18 cellular contexts compared by ENCODE assay signal in the genomic region with DNA sequence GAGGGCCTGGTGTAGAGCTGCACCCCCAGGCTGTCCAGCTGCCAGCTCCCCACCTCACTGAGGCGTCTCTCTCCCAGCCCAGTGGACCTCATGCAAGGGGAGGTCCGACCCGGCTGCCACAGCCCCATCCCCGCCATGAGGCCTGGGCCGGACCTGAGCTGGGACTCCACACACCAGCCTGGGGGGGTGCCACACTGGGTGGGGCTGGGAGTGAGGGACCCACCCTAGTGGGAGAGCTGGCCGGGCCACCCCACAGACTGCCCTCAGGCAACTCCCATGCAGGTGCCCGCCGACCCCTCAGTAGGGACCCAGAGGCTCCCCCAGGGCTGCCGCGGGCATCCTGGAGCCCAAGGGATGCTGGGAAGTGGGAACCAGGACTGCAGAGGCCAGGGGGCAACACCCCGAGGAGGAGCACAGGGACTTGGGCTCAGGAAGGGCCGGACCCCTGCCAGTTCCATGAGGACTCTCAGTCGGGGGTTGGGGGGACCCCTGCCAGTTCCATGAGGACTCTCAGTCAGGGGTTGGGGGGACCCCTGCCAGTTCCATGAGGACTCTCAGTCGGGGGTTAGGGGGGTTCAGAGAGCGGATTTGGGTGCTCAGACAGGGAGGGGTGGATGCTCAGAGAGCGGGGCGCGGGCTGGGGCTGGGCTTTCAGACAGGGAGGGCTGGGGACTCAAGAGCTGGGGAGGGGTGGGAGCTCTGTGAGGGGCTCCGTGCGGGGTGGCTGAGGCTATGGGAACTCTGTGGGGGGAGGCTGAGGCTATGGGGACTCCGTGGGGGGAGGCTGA. TPM values are rescaled to one million over a fixed set of nuclear protein-coding genes. Genes with fewer than 3 reads are reported as not detected.
A peak's percentile ranks its signal among the peaks of the same experiment; 100 is the strongest.
DNase-seq lines count a peak whose midpoint lies in the region; ATAC-seq, FAIRE-seq and TF ChIP-seq lines count a peak whose summit lies in the region.
"Had no signal": no experiment of that assay in that cellular context is flagged by ENCODE, and none has a peak within 500 bp of the region (broad histone marks: within the 10 kb centered on the region; RNA-seq: fewer than 3 reads in every experiment).

No MANE protein-coding gene starts in this region.

- H3K9me1 ChIP-seq in K562 (ENCODE audit: control insufficient read depth, insufficient read depth, low read length), result no peaks in the 10 kb centered on the region

- no peaks in the 10 kb centered on the region for H3K79me2 ChIP-seq in K562 (ENCODE audit: control insufficient read depth, insufficient read depth, low read length)

- intact Hi-C loops in K562 (cut with micrococcal nuclease), result no loop called here
- intact Hi-C loops in lower lobe of right lung (cut with DNase I), result no loop called here

- POLR2A ChIA-PET in K562 (lab: Yijun Ruan, JAX), result interaction anchor here (0.5 to 0.9 kb wide), 4 partner anchors 9 to 18 kb away, joined by 3 read pairs; no protein-coding TSS in a partner anchor

- 20% methylated on average over 17 of the region's 21 CpGs for WGBS in K562 (ENCODE audit: insufficient coverage, low coverage, missing lambda C conversion rate)

- no peak for TF ChIP-seq CTCF in K562 (IDR thresholded peaks at IDR 0.05 in 2 of 3, conservative IDR thresholded peaks at IDR 0.05 in 1 of 3; ENCODE audit: insufficient read depth in 2 of 3, low read depth in 1 of 3, low read length in 3 of 3)
- no peak for TF ChIP-seq CTCF in lower lobe of right lung (IDR thresholded peaks at IDR 0.05)

- H3K4me2 ChIP-seq in K562 (ENCODE audit: insufficient read depth, low read length), result no peak overlapping the region
- H3K4me2 ChIP-seq: GM23338 had no signal

- no peak for TF ChIP-seq RAD21 in K562 (CRISPR knock-in tag; conservative IDR thresholded peaks at IDR 0.05 in 1 of 2, IDR thresholded peaks at IDR 0.05 in 1 of 2)

- 0 out of 2 replicates have a peak, but pooled peaks cover 1% of the 10 kb centered on the region for H4K20me1 ChIP-seq in K562 (replicated peaks; ENCODE audit: control insufficient read depth, insufficient read depth, low read length)

- no peaks in the 10 kb centered on the region; the same call in 1 of the 2 replicates for H3K9me3 ChIP-seq in K562 (replicated peaks; ENCODE audit: control insufficient read depth, insufficient read depth, low read depth, low read length)
- no peaks in the 10 kb centered on the region for H3K9me3 ChIP-seq in lower lobe of right lung

- H3K27me3 ChIP-seq in K562 (ENCODE audit: control insufficient read depth in 2 of 2, insufficient read depth in 2 of 2, low read length in 2 of 2) (peaks cover 2 to 14% of the 10 kb centered on the region in 2 experiments; a peak in 2 of 5 replicates), lower lobe of right lung (ENCODE audit: low read depth) (peaks cover 20% of the 10 kb centered on the region)

- DNase-seq in stimulated activated CD4-positive, alpha-beta T cell treated with anti-CD3 and anti-CD28 coated beads, Interleukin-1b, Interleukin-23, amount 100 ng/mL, for 48 hours, result peak; percentile 2
- DNase-seq in stimulated activated CD4-positive, alpha-beta T cell treated with anti-CD3 and anti-CD28 coated beads, Interleukin-12 subunit alpha, Interleukin-12 subunit beta, amount 100 ng/mL, for 4 hours, result no peak
- peak in 1 of 4 experiments; percentile 11 for DNase-seq in K562 (ENCODE audit: extremely low read depth in 1 of 4, low spot score in 3 of 4)
- DNase-seq in lower lobe of right lung, result peak; percentile 45
- DNase-seq in islet precursor cell, result no peak
- no peak for DNase-seq in HCEC 1CT
- no peak for DNase-seq in NCI-H2227 (lab: John Stamatoyannopoulos, UW; ENCODE audit: unreplicated experiment)
- DNase-seq: COR-L47; EL; foreskin keratinocyte; kidney glomerular epithelial cell; NCI-H1105; NCI-H2107; NCI-H524; stimulated activated CD4-positive, alpha-beta T cell treated with anti-CD3 and anti-CD28 coated beads, Interleukin-15, amount 100 ng/mL, for 24 hours; stimulated activated naive B cell treated with anti-CD40 and anti-IgM and Interleukin-4, amounts not matched to agents 10 μg/mL and 1 μg/mL and 100 μg/mL, for 72 hours had no signal

- H3K4me3 ChIP-seq in K562, result no peak overlapping the region
- no peak overlapping the region for H3K4me3 ChIP-seq in lower lobe of right lung
- H3K4me3 ChIP-seq: GM23338 had no signal

- no peak for FAIRE-seq in K562 (lab: Jason Lieb, UNC)

- ATAC-seq in K562 (no peak; the same call in 2 of the 3 replicates), lower lobe of right lung (no peak)
- ATAC-seq: GM23338; stimulated activated naive B cell treated with anti-CD40 and anti-IgM and Interleukin-4, amounts not matched to agents 10 μg/mL and 1 μg/mL and 100 μg/mL, for 72 hours had no signal

- no peak for TF ChIP-seq POLR2A in K562 (conservative IDR thresholded peaks at IDR 0.05)

- in situ Hi-C loops in K562 (cut with MboI), result no loop called here

- no TSS peak for BruUV-seq in K562 (replicated peaks; lab: Mats Ljungman, UMichigan)

- H3K27ac ChIP-seq in K562 (ENCODE audit: extremely low read depth, low read depth, low read length) (no peak overlapping the region), lower lobe of right lung (no peak overlapping the region)
- H3K27ac ChIP-seq: foreskin keratinocyte had no signal

- H3K36me3 ChIP-seq in K562 (ENCODE audit: control insufficient read depth, insufficient read depth, low read length), result no peaks in the 10 kb centered on the region
- H3K36me3 ChIP-seq in lower lobe of right lung, result no peaks in the 10 kb centered on the region

- no peak overlapping the region for H2AFZ ChIP-seq in K562 (ENCODE audit: low read depth, low read length)
- H2AFZ ChIP-seq: GM23338 had no signal

- peaks cover 12 to 68% of the 10 kb centered on the region in 2 experiments for H3K4me1 ChIP-seq in K562 (replicated peaks in 1 of 2; ENCODE audit: control insufficient read depth in 2 of 2, insufficient read depth in 2 of 2, low read length in 2 of 2)
- peaks cover 11% of the 10 kb centered on the region for H3K4me1 ChIP-seq in lower lobe of right lung

- CTCF ChIA-PET in K562 (lab: Yijun Ruan, JAX; ENCODE audit: low intra/inter-chr PET ratio), result no interaction called here

- H3K9ac ChIP-seq in K562 (ENCODE audit: insufficient read depth in 1 of 2, low read depth in 2 of 2, low read length in 2 of 2), result peak overlapping the region in 1 of 2 experiments; percentile 3; a peak in 1 of 4 replicates

- TF ChIP-seq EP300 in K562 (IDR thresholded peaks at IDR 0.05; ENCODE audit: low read length), result no peak

RNA-seq across cellular contexts. Expression of a gene that starts 1.2 kb away (rescaled TPM):
- 0.35 TPM in 1 of 2 replicates, not detected in the other for total RNA-seq in K562 (2011; cell fraction: chromatin; rRNA removed; ENCODE audit: low replicate concordance)
- 0.17 TPM in 1 of 2 replicates, not detected in the other for total RNA-seq in K562 (2011; cell fraction: nucleolus; rRNA removed)
- total RNA-seq in K562 (2011; cell fraction: nucleoplasm; rRNA removed), result not detected in 2 replicates
- total RNA-seq in K562 (2014; rRNA removed), result 0.32 TPM in 1 of 2 replicates, not detected in the other
- total RNA-seq in K562 (2014; rRNA removed; fragmentation: Illumina TruSeq; extraction: Trizol), result not detected in 2 replicates
- total RNA-seq in K562 (2015; rRNA removed; fragmentation: Illumina TruSeq; extraction: Trizol), result not detected in 2 replicates
- not detected in 2 replicates for total RNA-seq in K562 (2021)
- 0.04 TPM in 2 replicates for polyA plus RNA-seq in K562 (2011; rRNA removed)
- polyA plus RNA-seq in K562 (2011; cell fraction: cytosol; rRNA removed), result 0.04 and 0.06 TPM in 2 replicates
- 0.06 and 0.07 TPM in 2 replicates for polyA plus RNA-seq in K562 (2011; cell fraction: nucleus; rRNA removed)
- 0.04 and 0.11 TPM in 2 replicates for polyA plus RNA-seq in K562 (2012)
- polyA plus RNA-seq in K562 (2014; fragmentation: Illumina TruSeq; extraction: Trizol), result not detected in 2 replicates
- polyA plus RNA-seq in K562 (2014; fragmentation: Nextera tagmentation; extraction: Ambion mirVana), result not detected
- not detected in 2 replicates for polyA plus RNA-seq in K562 (2014; rRNA removed)
- polyA minus RNA-seq in K562 (2011; rRNA and poly(A)+ RNA removed), result not detected in 2 replicates
- polyA minus RNA-seq in K562 (2011; cell fraction: cytosol; rRNA and poly(A)+ RNA removed), result not detected in 2 replicates
- polyA minus RNA-seq in K562 (2011; cell fraction: nucleus; rRNA and poly(A)+ RNA removed), result 0.13 and 0.22 TPM in 2 replicates
- 0.65 TPM for total RNA-seq in lower lobe of right lung
- total RNA-seq: GM23338, renal cortical epithelial cell had no signal
- polyA plus RNA-seq: GM23338 had no signal

RNA-seq across cellular contexts. Expression of a gene that starts 40.5 kb away (rescaled TPM):
- total RNA-seq in K562 (2011; cell fraction: chromatin; rRNA removed; ENCODE audit: low replicate concordance), result 35.9 and 114 TPM in 2 replicates
- 121 and 123 TPM in 2 replicates for total RNA-seq in K562 (2011; cell fraction: nucleolus; rRNA removed)
- total RNA-seq in K562 (2011; cell fraction: nucleoplasm; rRNA removed), result 60.4 and 67.1 TPM in 2 replicates
- total RNA-seq in K562 (2014; rRNA removed) (34.0 and 50.2 TPM in 2 replicates), K562 (2014; rRNA removed; fragmentation: Illumina TruSeq; extraction: Trizol) (1.0 and 1.4 TPM in 2 replicates), K562 (2015; rRNA removed; fragmentation: Illumina TruSeq; extraction: Trizol) (10.6 and 12.2 TPM in 2 replicates), K562 (2021) (42.3 and 46.4 TPM in 2 replicates), lower lobe of right lung (11.7 TPM)
- polyA plus RNA-seq in K562 (2011; rRNA removed) (13.2 and 23.8 TPM in 2 replicates), K562 (2014; fragmentation: Illumina TruSeq; extraction: Trizol) (6.3 and 17.8 TPM in 2 replicates), K562 (2014; fragmentation: Nextera tagmentation; extraction: Ambion mirVana) (under 1 TPM; 0.28 to 0.60 TPM), K562 (2014; rRNA removed) (52.8 and 54.9 TPM in 2 replicates)
- 21.2 and 54.5 TPM in 2 replicates for polyA plus RNA-seq in K562 (2011; cell fraction: cytosol; rRNA removed)
- 125 and 192 TPM in 2 replicates for polyA plus RNA-seq in K562 (2011; cell fraction: nucleus; rRNA removed)
- 23.9 and 32.3 TPM in 2 replicates for polyA plus RNA-seq in K562 (2012)
- polyA minus RNA-seq in K562 (2011; rRNA and poly(A)+ RNA removed), result 3.2 and 3.9 TPM in 2 replicates
- 12.4 and 13.6 TPM in 2 replicates for polyA minus RNA-seq in K562 (2011; cell fraction: cytosol; rRNA and poly(A)+ RNA removed)
- polyA minus RNA-seq in K562 (2011; cell fraction: nucleus; rRNA and poly(A)+ RNA removed), result 34.3 and 38.5 TPM in 2 replicates

RNA-seq across cellular contexts. Expression of a gene that starts 55.4 kb away (rescaled TPM):
- 268 and 576 TPM in 2 replicates for total RNA-seq in K562 (2011; cell fraction: chromatin; rRNA removed; ENCODE audit: low replicate concordance)
- 387 and 414 TPM in 2 replicates for total RNA-seq in K562 (2011; cell fraction: nucleolus; rRNA removed)
- 326 and 377 TPM in 2 replicates for total RNA-seq in K562 (2011; cell fraction: nucleoplasm; rRNA removed)
- total RNA-seq in K562 (2014; rRNA removed) (29.5 and 37.2 TPM in 2 replicates), K562 (2014; rRNA removed; fragmentation: Illumina TruSeq; extraction: Trizol) (4.5 and 4.9 TPM in 2 replicates), K562 (2015; rRNA removed; fragmentation: Illumina TruSeq; extraction: Trizol) (12.0 and 13.2 TPM in 2 replicates), K562 (2021) (89.7 and 111 TPM in 2 replicates), lower lobe of right lung (114 TPM)
- polyA plus RNA-seq in K562 (2011; rRNA removed) (18.1 and 39.0 TPM in 2 replicates), K562 (2014; fragmentation: Illumina TruSeq; extraction: Trizol) (19.2 and 34.8 TPM in 2 replicates), K562 (2014; fragmentation: Nextera tagmentation; extraction: Ambion mirVana) (under 1 TPM; 0.04 to 0.06 TPM), K562 (2014; rRNA removed) (49.3 and 67.7 TPM in 2 replicates)
- 28.0 and 43.3 TPM in 2 replicates for polyA plus RNA-seq in K562 (2011; cell fraction: cytosol; rRNA removed)
- polyA plus RNA-seq in K562 (2011; cell fraction: nucleus; rRNA removed), result 483 and 499 TPM in 2 replicates
- polyA plus RNA-seq in K562 (2012), result 66.2 and 73.2 TPM in 2 replicates
- polyA minus RNA-seq in K562 (2011; rRNA and poly(A)+ RNA removed), result 12.6 and 21.4 TPM in 2 replicates
- 33.4 and 47.6 TPM in 2 replicates for polyA minus RNA-seq in K562 (2011; cell fraction: cytosol; rRNA and poly(A)+ RNA removed)
- polyA minus RNA-seq in K562 (2011; cell fraction: nucleus; rRNA and poly(A)+ RNA removed), result 68.5 and 80.0 TPM in 2 replicates

Comparison
In these comparisons a context has a peak if more than half of its experiments do, and no peak if none do; other contexts are left out.
1. DNase-seq: peak in stimulated activated CD4-positive, alpha-beta T cell treated with anti-CD3 and anti-CD28 coated beads, Interleukin-1b, Interleukin-23, amount 100 ng/mL, for 48 hours (single experiment) and lower lobe of right lung (single experiment); none in stimulated activated CD4-positive, alpha-beta T cell treated with anti-CD3 and anti-CD28 coated beads, Interleukin-12 subunit alpha, Interleukin-12 subunit beta, amount 100 ng/mL, for 4 hours (single experiment), islet precursor cell (single experiment), HCEC 1CT (single experiment) and NCI-H2227 (single experiment).